In the genomic region with DNA sequence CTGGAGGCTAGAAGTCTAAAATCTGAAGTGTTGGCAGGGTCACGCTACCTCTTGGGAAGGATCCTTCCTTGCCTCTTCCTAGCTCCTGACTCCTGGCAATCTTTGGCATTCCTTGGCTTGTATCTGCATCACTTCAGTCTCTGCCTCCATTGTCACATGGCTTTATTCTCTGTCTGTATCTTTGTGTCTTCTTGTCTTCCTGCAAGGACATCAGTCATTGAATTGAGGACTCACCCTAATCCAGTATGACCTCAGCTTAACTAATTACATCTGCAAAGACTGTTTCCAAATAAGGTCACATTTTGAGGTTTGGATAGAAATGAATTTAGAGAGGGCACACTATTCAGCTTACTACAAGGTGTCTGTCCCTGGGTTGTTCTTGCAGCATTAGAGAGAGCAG, we compare ENCODE assay signal across 33 cellular contexts. TPM values are rescaled to one million over a fixed set of nuclear protein-coding genes. Genes with fewer than 3 reads are reported as not detected.
DNase-seq lines count a peak whose midpoint lies in the region; ATAC-seq, FAIRE-seq and TF ChIP-seq lines count a peak whose summit lies in the region.
"Had no signal": no experiment of that assay in that cellular context is flagged by ENCODE, and none has a peak within 500 bp of the region (broad histone marks: within the 10 kb centered on the region; RNA-seq: fewer than 3 reads in every experiment).

No MANE protein-coding gene starts in this region.

- H4K8ac ChIP-seq in IMR-90 (ENCODE audit: low read depth in 2 of 2, low read length in 2 of 2): 0 out of 4 replicates have a peak overlapping the region, but pooled peaks of 1 of the 2 experiments have one; percentile 52

- no TSS peak for BruUV-seq in IMR-90 (replicated peaks; lab: Mats Ljungman, UMichigan)

- no CpG with 5 or more reads among the region's 1 CpG for WGBS in IMR-90 (ENCODE audit: extremely low coverage in 2 of 2, insufficient read length in 1 of 2), 2 experiments

- TF ChIP-seq RAD21 in IMR-90 (IDR thresholded peaks at IDR 0.05; ENCODE audit: low read length): no peak

- no peak overlapping the region for H3K4me2 ChIP-seq in IMR-90 (ENCODE audit: low read depth, low read length)
- H3K4me2 ChIP-seq: KMS-11 had no signal

- H3K27ac ChIP-seq in IMR-90 (ENCODE audit: insufficient read depth, low read length) (no peak overlapping the region), SJCRH30 (no peak overlapping the region), WERI-Rb-1 (no peak overlapping the region)
- H3K27ac ChIP-seq: KMS-11, right lobe of liver, upper lobe of right lung had no signal

- ATAC-seq in IMR-90 (ENCODE audit: low read depth): no peak
- ATAC-seq in naive B cell (ENCODE audit: low read depth in 2 of 2): no peak
- ATAC-seq: right lobe of liver; SK-N-SH treated with all-trans-retinoic acid at 6 μM for 48 hours; stimulated activated effector memory CD8-positive, alpha-beta T cell treated with anti-CD3 and anti-CD28 coated beads, Interleukin-12 subunit alpha, Interleukin-12 subunit beta, amount 100 ng/mL, for 72 hours had no signal

- H2AK5ac ChIP-seq in IMR-90 (ENCODE audit: low read depth, low read length): no peak overlapping the region

- no peak overlapping the region for H2AK9ac ChIP-seq in IMR-90 (replicated peaks; ENCODE audit: low read depth, low read length, poor library complexity)

- no peak overlapping the region for H4K91ac ChIP-seq in IMR-90 (ENCODE audit: insufficient read depth, low read depth, low read length)

- TF ChIP-seq POLR2A in GM12891 (IDR thresholded peaks at IDR 0.05; ENCODE audit: low read depth, low read length) (no peak), IMR-90 (IDR thresholded peaks at IDR 0.05; ENCODE audit: low read depth, low read length) (no peak)

- H3K23ac ChIP-seq in IMR-90 (ENCODE audit: low read depth, low read length): 0 out of 2 replicates have a peak overlapping the region, but pooled peaks have one; percentile 19

- H3K9ac ChIP-seq in IMR-90 (ENCODE audit: low read depth, low read length): no peak overlapping the region
- H3K9ac ChIP-seq: KMS-11 had no signal

- in situ Hi-C loops in IMR-90 (cut with MboI; ENCODE audit: low sequenced_read_pairs): no loop called here

- H3K14ac ChIP-seq in IMR-90 (replicated peaks; ENCODE audit: low read depth, low read length): no peak overlapping the region

- no peak overlapping the region for H4K5ac ChIP-seq in IMR-90 (ENCODE audit: low read depth, low read length)

- H3K36me3 Mint-ChIP-seq in naive B cell (peaks cover 35 to 47% of the 10 kb centered on the region in 2 donors), mesothelial cell of epicardium (peaks cover 50% of the 10 kb centered on the region)
- H3K36me3 Mint-ChIP-seq: activated naive CD8-positive, alpha-beta T cell treated with anti-CD3 and anti-CD28 coated beads, Interleukin-2, amount 10 ng/mL, durations not matched to agents 7 days and 5 days had no signal

- H2AFZ ChIP-seq in IMR-90 (replicated peaks; ENCODE audit: low read length, poor library complexity): no peak overlapping the region

- no peak overlapping the region for H2BK120ac ChIP-seq in IMR-90 (ENCODE audit: low read depth, low read length)

- FAIRE-seq in GM12891 (lab: Jason Lieb, UNC): peak; percentile 71
- FAIRE-seq: kidney had no signal

- H3K27me3 Mint-ChIP-seq in naive B cell: no peaks in the 10 kb centered on the region
- H3K27me3 Mint-ChIP-seq in mesothelial cell of epicardium (ENCODE audit: low read depth): no peaks in the 10 kb centered on the region
- H3K27me3 Mint-ChIP-seq: activated naive CD8-positive, alpha-beta T cell treated with anti-CD3 and anti-CD28 coated beads, Interleukin-2, amount 10 ng/mL, durations not matched to agents 7 days and 5 days; activated T-cell treated with anti-CD3 and anti-CD28 coated beads, Interleukin-2, amount 50 U/mL, for 24 hours had no signal

- no peak overlapping the region for H3K56ac ChIP-seq in IMR-90 (ENCODE audit: extremely low read depth, insufficient read depth, low read length)

- H2BK20ac ChIP-seq in IMR-90 (ENCODE audit: low read depth, low read length): no peak overlapping the region

- H3K4me3 ChIP-seq in IMR-90 (ENCODE audit: insufficient read depth, low read depth, low read length) (no peak overlapping the region), epithelial cell of esophagus (ENCODE audit: low read length) (no peak overlapping the region), SJCRH30 (no peak overlapping the region), WERI-Rb-1 (ENCODE audit: low read depth, low read length) (no peak overlapping the region)
- H3K4me3 ChIP-seq: right lobe of liver, upper lobe of right lung had no signal

- peak overlapping the region; percentile 7 for H2BK5ac ChIP-seq in IMR-90 (ENCODE audit: low read depth, low read length, poor library complexity, severe bottlenecking)

- CTCF ChIA-PET in IMR-90 (lab: Yijun Ruan, JAX): no interaction called here

- DNase-seq in GM12891 (ENCODE audit: insufficient read length, low spot score) (no peak), IMR-90 (no peak), epithelial cell of esophagus (ENCODE audit: low read depth) (peak; percentile 14), naive B cell (no peak), SJCRH30 (no peak), WERI-Rb-1 (no peak), mesothelial cell of epicardium (ENCODE audit: low spot score in 2 of 2, unreplicated experiment in 2 of 2) (no peak), NCI-H1105 (lab: John Stamatoyannopoulos, UW) (no peak)
- DNase-seq: ACHN; activated CD4-positive, alpha-beta T cell treated with anti-CD3 and anti-CD28 coated beads for 48 hours; activated CD8-positive, alpha-beta memory T cell treated with anti-CD3 and anti-CD28 coated beads for 24 hours; activated gamma-delta T cell; activated naive CD8-positive, alpha-beta T cell treated with anti-CD3 and anti-CD28 coated beads, Interleukin-2, amount 10 ng/mL, durations not matched to agents 7 days and 5 days; activated T-cell treated with anti-CD3 and anti-CD28 coated beads, Interleukin-2, amount 50 U/mL, for 24 hours; cerebellar nuclear complex; DMS79 treated with DMSO at 0.1 percent for 48 hours; GF-D8; kidney; MM.1S; NCI-H1436; NCI-H2081 treated with DMSO at 0.1 percent for 48 hours; posterior cingulate gyrus; right lobe of liver; stimulated activated CD4-positive, alpha-beta T cell treated with anti-CD3 and anti-CD28 coated beads, Interleukin-12 subunit alpha, Interleukin-12 subunit beta, amount 100 ng/mL, for 4 hours; stimulated activated CD4-positive, alpha-beta T cell treated with anti-CD3 and anti-CD28 coated beads, Interleukin-4, amount 100 ng/mL, for 1 hour; T-helper 2 cell had no signal

- H3K4ac ChIP-seq in IMR-90 (ENCODE audit: low read depth, low read length): no peak overlapping the region

- H3K36me3 ChIP-seq in IMR-90 (ENCODE audit: control insufficient read depth, insufficient read depth, low read length) (peaks cover 38% of the 10 kb centered on the region), SJCRH30 (peaks cover 3% of the 10 kb centered on the region), WERI-Rb-1 (peaks cover 4% of the 10 kb centered on the region; the same call in 1 of the 2 replicates)

- H3K9me3 ChIP-seq in IMR-90 (ENCODE audit: control insufficient read depth, insufficient read depth, low read length): no peaks in the 10 kb centered on the region
- no peaks in the 10 kb centered on the region for H3K9me3 ChIP-seq in SJCRH30 (replicated peaks)
- H3K9me3 ChIP-seq in WERI-Rb-1 (ENCODE audit: severe bottlenecking): no peaks in the 10 kb centered on the region
- H3K9me3 ChIP-seq: right lobe of liver, upper lobe of right lung had no signal

- POLR2A ChIA-PET in IMR-90 (lab: Charles Lee; ENCODE audit: unreplicated experiment): no interaction called here

- TF ChIP-seq CTCF in IMR-90 (conservative IDR thresholded peaks at IDR 0.05; ENCODE audit: low read depth, low read length) (no peak), epithelial cell of esophagus (IDR thresholded peaks at IDR 0.05; ENCODE audit: insufficient read depth, low read depth, low read length, missing control alignments) (no peak), WERI-Rb-1 (IDR thresholded peaks at IDR 0.05; ENCODE audit: low read depth, low read length) (no peak), mesothelial cell of epicardium (IDR thresholded peaks at IDR 0.05; ENCODE audit: unreplicated experiment) (no peak)

- H3K9me3 Mint-ChIP-seq in naive B cell: no peaks in the 10 kb centered on the region
- H3K9me3 Mint-ChIP-seq in mesothelial cell of epicardium: no peaks in the 10 kb centered on the region
- H3K9me3 Mint-ChIP-seq: activated naive CD8-positive, alpha-beta T cell treated with anti-CD3 and anti-CD28 coated beads, Interleukin-2, amount 10 ng/mL, durations not matched to agents 7 days and 5 days; activated T-cell treated with anti-CD3 and anti-CD28 coated beads, Interleukin-2, amount 50 U/mL, for 24 hours; neural crest cell; stimulated activated effector memory CD8-positive, alpha-beta T cell treated with anti-CD3 and anti-CD28 coated beads, Interleukin-12 subunit alpha, Interleukin-12 subunit beta, amount 100 ng/mL, for 72 hours had no signal

- H3K9me1 ChIP-seq in IMR-90 (ENCODE audit: insufficient read depth, low read length): peaks cover 14% of the 10 kb centered on the region

- H3K4me3 Mint-ChIP-seq in naive B cell (no peak overlapping the region), mesothelial cell of epicardium (no peak overlapping the region)
- H3K4me3 Mint-ChIP-seq: activated naive CD8-positive, alpha-beta T cell treated with anti-CD3 and anti-CD28 coated beads, Interleukin-2, amount 10 ng/mL, durations not matched to agents 7 days and 5 days; activated T-cell treated with anti-CD3 and anti-CD28 coated beads, Interleukin-2, amount 50 U/mL, for 24 hours; neural crest cell; stimulated activated effector memory CD8-positive, alpha-beta T cell treated with anti-CD3 and anti-CD28 coated beads, Interleukin-12 subunit alpha, Interleukin-12 subunit beta, amount 100 ng/mL, for 72 hours had no signal

- H3K27me3 ChIP-seq in IMR-90 (ENCODE audit: control insufficient read depth, insufficient read depth, low read length) (no peaks in the 10 kb centered on the region), SJCRH30 (no peaks in the 10 kb centered on the region), WERI-Rb-1 (ENCODE audit: insufficient read depth, low read depth, severe bottlenecking) (no peaks in the 10 kb centered on the region)
- H3K27me3 ChIP-seq: right lobe of liver, upper lobe of right lung had no signal

- no peak overlapping the region for H3K18ac ChIP-seq in IMR-90 (ENCODE audit: low read depth, low read length)

- dilution Hi-C loops in IMR-90 (cut with HindIII; ENCODE audit: low sequenced_read_pairs, unreplicated experiment): no loop called here

- H3K4me1 Mint-ChIP-seq in naive B cell (peaks cover 14 to 22% (median 20%) of the 10 kb centered on the region in 3 donors), mesothelial cell of epicardium (peaks cover 12% of the 10 kb centered on the region)

- H3K4me1 ChIP-seq in IMR-90 (ENCODE audit: control insufficient read depth, insufficient read depth, low read length): peaks cover 9% of the 10 kb centered on the region
- H3K4me1 ChIP-seq in SJCRH30: no peaks in the 10 kb centered on the region

- H3K79me1 ChIP-seq in IMR-90 (ENCODE audit: low read depth in 1 of 2, low read length in 2 of 2): peaks cover 41 to 59% of the 10 kb centered on the region in 2 experiments

- no peak overlapping the region for H2BK15ac ChIP-seq in IMR-90 (ENCODE audit: low read depth, low read length)

- no peaks in the 10 kb centered on the region for H4K20me1 ChIP-seq in IMR-90 (ENCODE audit: insufficient read depth, low read length)

- intact Hi-C loops in IMR-90 (cut with micrococcal nuclease): no loop called here

- H3K27ac Mint-ChIP-seq in naive B cell (peak overlapping the region in 4 of 6 donors; percentile 4 to 86 (median 12)), mesothelial cell of epicardium (no peak overlapping the region)
- H3K27ac Mint-ChIP-seq: activated naive CD8-positive, alpha-beta T cell treated with anti-CD3 and anti-CD28 coated beads, Interleukin-2, amount 10 ng/mL, durations not matched to agents 7 days and 5 days; activated T-cell treated with anti-CD3 and anti-CD28 coated beads, Interleukin-2, amount 50 U/mL, for 24 hours; stimulated activated effector memory CD8-positive, alpha-beta T cell treated with anti-CD3 and anti-CD28 coated beads, Interleukin-12 subunit alpha, Interleukin-12 subunit beta, amount 100 ng/mL, for 72 hours had no signal

RNA-seq across cellular contexts. Expression of gene UTS2B, which starts 31.1 kb away (rescaled TPM):
- polyA plus RNA-seq in GM12891 (2012; ENCODE audit: low read depth, missing spikeins): 0.17 TPM
- total RNA-seq in IMR-90 (2012; rRNA removed) (0.72 and 0.83 TPM in 2 replicates), mesothelial cell of epicardium (0.60 to 1.1 TPM (median 0.90 TPM) in 3 replicates)
- polyA plus RNA-seq in IMR-90 (2012; rRNA removed) (0.56 and 0.79 TPM in 2 replicates), naive B cell (ENCODE audit: low read depth in 6 of 6) (under 1 TPM in 4 of 6 donors, not detected in 2; 0.17 to 0.98 (median 0.67) TPM)
- polyA plus RNA-seq in IMR-90 (2012; cell fraction: cytosol; rRNA removed): 0.24 TPM in 2 replicates
- polyA plus RNA-seq in IMR-90 (2012; cell fraction: nucleus; rRNA removed; ENCODE audit: low replicate concordance): 0.16 and 1.5 TPM in 2 replicates
- 0.28 TPM in 1 of 2 replicates, not detected in the other for total RNA-seq in SJCRH30 (2014; rRNA removed; shearing (Covaris generic))
- total RNA-seq: activated naive CD8-positive, alpha-beta T cell treated with anti-CD3 and anti-CD28 coated beads, Interleukin-2, amount 10 ng/mL, durations not matched to agents 7 days and 5 days; dermis microvascular lymphatic vessel endothelial cell; lower leg skin had no signal

RNA-seq across cellular contexts. Expression of gene CCDC50, which starts 32.3 kb away (rescaled TPM):
- 37.5 TPM for polyA plus RNA-seq in GM12891 (2012; ENCODE audit: low read depth, missing spikeins)
- total RNA-seq in IMR-90 (2012; rRNA removed): 63.1 and 110 TPM in 2 replicates
- polyA plus RNA-seq in IMR-90 (2012; rRNA removed): 57.7 and 59.0 TPM in 2 replicates
- 37.1 and 54.2 TPM in 2 replicates for polyA plus RNA-seq in IMR-90 (2012; cell fraction: cytosol; rRNA removed)
- 25.1 and 52.9 TPM in 2 replicates for polyA plus RNA-seq in IMR-90 (2012; cell fraction: nucleus; rRNA removed; ENCODE audit: low replicate concordance)
- polyA plus RNA-seq in naive B cell (ENCODE audit: low read depth in 6 of 6): 10 to 100 TPM; 40.0 to 68.7 (median 51.8) TPM
- total RNA-seq in SJCRH30 (2014; rRNA removed; shearing (Covaris generic)): 23.4 and 24.5 TPM in 2 replicates
- total RNA-seq in mesothelial cell of epicardium: 53.1 to 63.2 TPM (median 58.2 TPM) in 3 replicates
